In genomic region chr11:31628111-31628510, GRCh38 we compare ENCODE assay signal across 16 cellular contexts.
"Had no signal": no experiment of that assay in that cellular context is flagged by ENCODE, and none has a peak within 500 bp of the region (broad histone marks: within the 10 kb centered on the region; RNA-seq: fewer than 3 reads in every experiment).

No MANE protein-coding gene starts in this region.

- H3K27ac ChIP-seq: body of pancreas, neutrophil, right atrium auricular region had no signal

- ATAC-seq: activated CD4-positive, CD25-positive, alpha-beta regulatory T cell treated with anti-CD3 and anti-CD28 coated beads, Interleukin-2, amount 50 U/mL, for 24 hours; body of pancreas; effector memory CD8-positive, alpha-beta T cell; left cardiac atrium; naive thymus-derived CD4-positive, alpha-beta T cell had no signal

- DNase-seq: activated CD4-positive, alpha-beta T cell treated with anti-CD3 and anti-CD28 coated beads, Interleukin-2, amount 50 U/mL, for 4 hours; activated effector memory CD4-positive, alpha-beta T cell treated with Interleukin-2 at 50 U/mL for 16 hours; activated T-cell treated with anti-CD3 and anti-CD28 coated beads, Interleukin-2, amount 50 U/mL, for 1 hour; amniotic stem cell; body of pancreas; cerebellar nuclear complex; effector memory CD8-positive, alpha-beta T cell; erythroblast; glutamatergic neuron; immature natural killer cell; left cardiac atrium; naive thymus-derived CD4-positive, alpha-beta T cell; posterior cingulate gyrus had no signal

- H3K4me1 ChIP-seq: body of pancreas, right atrium auricular region had no signal

- H3K27me3 ChIP-seq: body of pancreas, neutrophil, right atrium auricular region had no signal
